In the genomic region with DNA sequence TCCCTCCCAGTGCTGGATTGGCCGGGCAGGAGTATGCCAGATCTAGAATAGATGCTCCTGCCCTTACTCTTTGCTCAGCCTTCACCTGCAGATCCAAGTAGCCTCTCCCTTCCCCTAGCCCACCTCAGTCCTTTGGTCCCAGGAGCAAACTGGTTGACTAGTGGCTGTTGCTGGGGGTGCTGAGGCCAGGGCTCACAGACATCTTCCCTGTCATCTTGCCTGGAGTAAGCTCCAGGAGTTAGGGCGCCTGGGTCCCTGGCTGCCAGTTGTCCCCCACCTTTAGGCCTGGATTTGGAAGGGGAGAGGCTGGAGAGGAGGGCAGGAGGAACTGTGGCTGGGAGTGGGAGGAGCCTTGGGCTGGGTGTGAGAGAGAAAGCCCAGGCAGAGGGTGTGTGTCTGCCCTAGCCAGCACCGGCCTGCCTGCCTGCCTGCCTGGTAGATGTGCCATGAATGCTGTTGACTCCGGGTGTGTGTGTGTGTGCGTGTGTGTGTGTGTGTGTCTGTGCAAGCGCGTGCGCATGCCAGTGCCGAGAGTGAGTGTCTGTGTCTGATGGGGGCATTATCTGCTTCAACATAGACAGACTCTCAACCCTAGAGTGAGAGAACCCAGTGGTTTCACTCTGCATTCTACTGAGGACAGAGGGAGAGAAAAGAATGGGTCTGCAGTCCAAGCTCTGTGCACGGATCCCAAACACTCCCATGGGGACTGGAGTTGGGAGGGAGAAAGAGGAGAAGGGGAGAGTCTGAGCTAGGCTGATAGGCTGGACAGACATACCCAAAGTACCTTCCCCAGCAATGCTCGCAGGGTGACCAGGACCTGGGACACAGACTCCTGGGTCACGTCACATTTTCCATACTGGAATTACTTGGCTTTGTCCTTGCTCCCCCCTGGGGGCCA, we compare ENCODE assay signal across 8 cellular contexts. TPM values are rescaled to one million over a fixed set of nuclear protein-coding genes. Genes with fewer than 3 reads are reported as not detected.
DNase-seq lines count a peak whose midpoint lies in the region; ATAC-seq and TF ChIP-seq lines count a peak whose summit lies in the region.

No MANE protein-coding gene starts in this region.

- CTCF ChIA-PET in A673 (lab: Charles Lee), result no interaction called here

- no peaks in the 10 kb centered on the region for H3K9me3 Mint-ChIP-seq in central memory CD8-positive, alpha-beta T cell

- TF ChIP-seq CTCF in A673 (conservative IDR thresholded peaks at IDR 0.05; ENCODE audit: low read depth, low read length) (no peak), right lobe of liver (IDR thresholded peaks at IDR 0.05) (no peak), GM20000 (IDR thresholded peaks at IDR 0.05; ENCODE audit: extremely low read depth, missing control alignments) (no peak)

- POLR2A ChIA-PET in A673 (lab: Charles Lee; ENCODE audit: low non-redundant PET), result no interaction called here

- TF ChIP-seq POLR2A in right lobe of liver (IDR thresholded peaks at IDR 0.05), result no peak

- peaks cover 66% of the 10 kb centered on the region for H3K4me1 Mint-ChIP-seq in central memory CD8-positive, alpha-beta T cell

- no peak overlapping the region for H3K27ac ChIP-seq in A673 (ENCODE audit: low read depth, low read length, poor library complexity, severe bottlenecking)
- no peak overlapping the region for H3K27ac ChIP-seq in SJCRH30
- peak overlapping the region in 1 of 3 donors; percentile 29 for H3K27ac ChIP-seq in right lobe of liver
- H3K27ac ChIP-seq in thymus (ENCODE audit: low read depth), result no peak overlapping the region

- peaks cover 11% of the 10 kb centered on the region for H3K36me3 Mint-ChIP-seq in central memory CD8-positive, alpha-beta T cell (ENCODE audit: insufficient read depth)

- no peaks in the 10 kb centered on the region for H3K27me3 Mint-ChIP-seq in central memory CD8-positive, alpha-beta T cell

- H3K9me3 ChIP-seq in A673 (ENCODE audit: low read depth, low read length, poor library complexity, severe bottlenecking), result no peaks in the 10 kb centered on the region
- H3K9me3 ChIP-seq in SJCRH30 (replicated peaks), result no peaks in the 10 kb centered on the region
- H3K9me3 ChIP-seq in right lobe of liver, result no peaks in the 10 kb centered on the region
- no peaks in the 10 kb centered on the region for H3K9me3 ChIP-seq in thymus (ENCODE audit: control insufficient read depth)

- H3K4me3 ChIP-seq in A673 (ENCODE audit: low read depth, low read length, poor library complexity, severe bottlenecking) (peak overlapping the region; percentile 35), SJCRH30 (peak overlapping the region; percentile 57), right lobe of liver (peak overlapping the region in 2 of 3 donors; percentile 37 to 43), thymus (ENCODE audit: low read length) (peak overlapping the region; percentile 49)

- DNase-seq in A673 (ENCODE audit: low spot score), result no peak
- peak; percentile 28 to 30 for DNase-seq in SJCRH30
- no peak for DNase-seq in central memory CD8-positive, alpha-beta T cell (ENCODE audit: low spot score in 2 of 2)
- peak in 1 of 3 donors; percentile 49 for DNase-seq in right lobe of liver
- DNase-seq in GM20000 (ENCODE audit: low spot score), result no peak

- intact Hi-C loops in A673 (cut with micrococcal nuclease; ENCODE audit: unreplicated experiment) (no loop called here), right lobe of liver (cut with DNase I) (no loop called here)

- no TSS peak for BruUV-seq in A673 (replicated peaks; lab: Mats Ljungman, UMichigan)

- H3K4me1 ChIP-seq in A673 (ENCODE audit: insufficient read depth, low read length, poor library complexity, severe bottlenecking) (peaks cover 25% of the 10 kb centered on the region), SJCRH30 (peaks cover 13% of the 10 kb centered on the region), right lobe of liver (peaks cover 0 to 4% (median 0%) of the 10 kb centered on the region in 4 donors), thymus (ENCODE audit: control insufficient read depth, insufficient read depth, low read length) (peaks cover 36% of the 10 kb centered on the region)

- H3K27ac Mint-ChIP-seq in central memory CD8-positive, alpha-beta T cell (ENCODE audit: low read depth), result peak overlapping the region; percentile 89

- WGBS in right lobe of liver (ENCODE audit: insufficient coverage, low coverage, low lambda C conversion rate, missing lambda C conversion rate), result 42% methylated on average over 4 of the region's 12 CpGs
- WGBS in thymus, result 40% methylated on average over 12 of the region's 12 CpGs

- H3K4me3 Mint-ChIP-seq in central memory CD8-positive, alpha-beta T cell, result peak overlapping the region; percentile 93

- ATAC-seq in GM18867 (IDR thresholded peaks at IDR 0.05; ENCODE audit: unreplicated experiment) (peak; percentile 35), right lobe of liver (peak; percentile 46 to 59 (median 52)), GM21529 (IDR thresholded peaks at IDR 0.05; ENCODE audit: unreplicated experiment) (no peak)
- peak; percentile 44 for ATAC-seq in central memory CD8-positive, alpha-beta T cell (replicated peaks; ENCODE audit: extremely low read depth, poor library complexity, severe bottlenecking)

- H3K27me3 ChIP-seq in A673 (replicated peaks; ENCODE audit: insufficient read depth, low read depth, low read length, poor library complexity) (no peaks in the 10 kb centered on the region), SJCRH30 (peaks cover 6% of the 10 kb centered on the region; the same call in 1 of the 2 replicates), right lobe of liver (no peaks in the 10 kb centered on the region), thymus (ENCODE audit: control insufficient read depth, insufficient read depth) (peaks cover 7% of the 10 kb centered on the region)

- H3K36me3 ChIP-seq in A673 (ENCODE audit: insufficient read depth, low read length, poor library complexity, severe bottlenecking), result no peaks in the 10 kb centered on the region
- H3K36me3 ChIP-seq in SJCRH30, result no peaks in the 10 kb centered on the region
- H3K36me3 ChIP-seq in right lobe of liver, result no peaks in the 10 kb centered on the region
- no peaks in the 10 kb centered on the region for H3K36me3 ChIP-seq in thymus (ENCODE audit: control insufficient read depth, insufficient read depth)

RNA-seq across cellular contexts. Expression of a gene that starts 0.9 kb away (rescaled TPM):
- 14.0 and 20.3 TPM in 2 replicates for total RNA-seq in A673 (2021)
- total RNA-seq in SJCRH30 (2014; rRNA removed; shearing (Covaris generic)), result 5.0 and 5.5 TPM in 2 replicates
- 1 to 10 TPM; 1.9 to 2.4 (median 2.1) TPM for total RNA-seq in right lobe of liver
- 8.5 TPM for polyA plus RNA-seq in thymus

RNA-seq across cellular contexts. Expression of a gene that starts 25.8 kb away (rescaled TPM):
- total RNA-seq in A673 (2021) (0.43 TPM in 1 of 2 replicates, not detected in the other), right lobe of liver (1 to 10 TPM; 2.9 to 8.0 (median 3.9) TPM)
- not detected in 2 replicates for total RNA-seq in SJCRH30 (2014; rRNA removed; shearing (Covaris generic))
- polyA plus RNA-seq in thymus, result 9.5 TPM

RNA-seq across cellular contexts. Expression of a gene that starts 35.2 kb away (rescaled TPM):
- total RNA-seq in A673 (2021), result 99.1 and 105 TPM in 2 replicates
- 24.9 and 29.5 TPM in 2 replicates for total RNA-seq in SJCRH30 (2014; rRNA removed; shearing (Covaris generic))
- total RNA-seq in right lobe of liver, result 10 to 100 TPM in 2 of 6 experiments, 1 to 10 TPM in 3, under 1 TPM in 1; 0.04 to 15.0 (median 4.5) TPM
- polyA plus RNA-seq in thymus, result 1.7 TPM

RNA-seq across cellular contexts. Expression of a gene that starts 52.2 kb away (rescaled TPM):
- total RNA-seq in A673 (2021), result 32.3 and 37.5 TPM in 2 replicates
- 1.7 and 3.3 TPM in 2 replicates for total RNA-seq in SJCRH30 (2014; rRNA removed; shearing (Covaris generic))
- total RNA-seq in right lobe of liver, result 10 to 100 TPM; 20.6 to 54.2 (median 37.1) TPM
- 61.7 TPM for polyA plus RNA-seq in thymus

RNA-seq across cellular contexts. Expression of a gene that starts 52.4 kb away (rescaled TPM):
- 48.6 and 50.3 TPM in 2 replicates for total RNA-seq in A673 (2021)
- total RNA-seq in SJCRH30 (2014; rRNA removed; shearing (Covaris generic)), result 17.4 and 17.8 TPM in 2 replicates
- total RNA-seq in right lobe of liver, result 10 to 100 TPM in 5 of 6 experiments, 1 to 10 TPM in 1; 5.5 to 24.4 (median 19.2) TPM
- 10.3 TPM for polyA plus RNA-seq in thymus

Comparison
In these comparisons a context has a peak if more than half of its experiments do, and no peak if none do; other contexts are left out.
1. DNase-seq: peak in SJCRH30 (2 of 2); none in A673 (single experiment), central memory CD8-positive, alpha-beta T cell (0 of 2) and GM20000 (single experiment).
2. Peak in every context shown above with its lines, with median percentiles within 50 percentile points of each other: H3K4me3 ChIP-seq.